11 cellular contexts compared by ENCODE assay signal in the genomic region with DNA sequence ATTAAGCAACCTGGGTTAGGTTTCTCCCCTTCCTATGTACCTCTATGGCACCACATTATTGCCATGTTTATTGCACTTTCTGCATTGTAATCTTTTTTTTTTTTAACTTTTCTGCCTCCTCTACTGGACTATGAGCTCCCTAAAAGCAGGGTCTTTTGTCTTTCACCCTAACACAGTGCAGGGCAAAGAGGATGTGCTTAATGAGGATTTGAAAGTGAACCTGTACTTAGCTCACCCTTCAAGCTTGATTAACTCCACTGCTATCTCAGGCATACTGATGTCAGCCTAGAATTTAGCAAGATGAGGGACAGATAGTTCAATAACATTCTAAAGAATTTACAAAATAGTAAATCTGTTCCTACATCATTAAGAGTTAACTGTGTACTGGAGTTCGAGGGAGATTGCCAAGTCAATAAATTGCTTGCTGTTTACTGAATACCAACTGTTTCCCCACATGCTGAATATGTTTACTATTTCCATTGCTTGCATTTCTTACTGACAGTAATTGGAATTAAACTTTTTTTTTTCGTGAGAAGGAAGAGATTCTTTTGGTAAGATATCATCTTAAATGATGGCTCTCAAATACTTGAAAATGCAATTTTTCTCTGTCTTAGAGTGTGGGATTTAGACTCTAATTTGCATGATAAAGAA. TPM values are rescaled to one million over a fixed set of nuclear protein-coding genes. Genes with fewer than 3 reads are reported as not detected.
DNase-seq lines count a peak whose midpoint lies in the region; ATAC-seq and TF ChIP-seq lines count a peak whose summit lies in the region.
"Had no signal": no experiment of that assay in that cellular context is flagged by ENCODE, and none has a peak within 500 bp of the region (broad histone marks: within the 10 kb centered on the region; RNA-seq: fewer than 3 reads in every experiment).

No MANE protein-coding gene starts in this region.

- no peak overlapping the region for H3K27ac Mint-ChIP-seq in activated CD4-positive, alpha-beta T cell treated with anti-CD3 and anti-CD28 coated beads, Interleukin-2, amount 10 ng/mL, durations not matched to agents 7 days and 5 days

- no peak overlapping the region for H3K4me3 Mint-ChIP-seq in activated CD4-positive, alpha-beta T cell treated with anti-CD3 and anti-CD28 coated beads, Interleukin-2, amount 10 ng/mL, durations not matched to agents 7 days and 5 days

- H3K4me3 ChIP-seq in DOHH2 (ENCODE audit: low read length) (peak overlapping the region; percentile 29; the same call in 1 of the 2 replicates), vagina (no peak overlapping the region)
- H3K4me3 ChIP-seq: esophagus muscularis mucosa had no signal

- H3K9me2 ChIP-seq in DOHH2 (replicated peaks; ENCODE audit: control insufficient read depth, low read length), result no peaks in the 10 kb centered on the region

- H3K27me3 Mint-ChIP-seq in activated CD4-positive, alpha-beta T cell treated with anti-CD3 and anti-CD28 coated beads, Interleukin-2, amount 10 ng/mL, durations not matched to agents 7 days and 5 days, result peaks cover 7% of the 10 kb centered on the region

- H3K9me3 ChIP-seq in DOHH2 (ENCODE audit: control insufficient read depth, insufficient read depth, low read length), result no peaks in the 10 kb centered on the region
- H3K9me3 ChIP-seq in vagina, result no peaks in the 10 kb centered on the region
- H3K9me3 ChIP-seq: esophagus muscularis mucosa had no signal

- ATAC-seq in GM19035 (IDR thresholded peaks at IDR 0.05; ENCODE audit: unreplicated experiment), result peak; percentile 92
- peak; percentile 98 for ATAC-seq in HG02610 (IDR thresholded peaks at IDR 0.05; ENCODE audit: unreplicated experiment)
- ATAC-seq in HG03442 (IDR thresholded peaks at IDR 0.05; ENCODE audit: unreplicated experiment), result peak; percentile 88

- H3K36me3 ChIP-seq in DOHH2 (ENCODE audit: control insufficient read depth, low read length), result no peaks in the 10 kb centered on the region
- H3K36me3 ChIP-seq in vagina, result no peaks in the 10 kb centered on the region
- H3K36me3 ChIP-seq: esophagus muscularis mucosa had no signal

- TF ChIP-seq POLR2A in vagina (IDR thresholded peaks at IDR 0.05), result no peak

- H3K4me1 ChIP-seq in DOHH2 (ENCODE audit: control insufficient read depth, low read length) (peaks cover 15% of the 10 kb centered on the region), vagina (no peaks in the 10 kb centered on the region)
- H3K4me1 ChIP-seq: esophagus muscularis mucosa had no signal

- H3K27me3 ChIP-seq in DOHH2 (ENCODE audit: control insufficient read depth, low read length) (no peaks in the 10 kb centered on the region), vagina (no peaks in the 10 kb centered on the region)
- H3K27me3 ChIP-seq: esophagus muscularis mucosa had no signal

- no peaks in the 10 kb centered on the region for H3K4me1 Mint-ChIP-seq in activated CD4-positive, alpha-beta T cell treated with anti-CD3 and anti-CD28 coated beads, Interleukin-2, amount 10 ng/mL, durations not matched to agents 7 days and 5 days

- H3K27ac ChIP-seq in DOHH2 (ENCODE audit: low read depth, low read length), result peak overlapping the region; percentile 39
- H3K27ac ChIP-seq in vagina, result no peak overlapping the region
- H3K27ac ChIP-seq: esophagus muscularis mucosa had no signal

- peak overlapping the region; percentile 49 for H3K4me2 ChIP-seq in DOHH2 (ENCODE audit: low read length)

- TF ChIP-seq CTCF in DOHH2 (IDR thresholded peaks at IDR 0.05; ENCODE audit: low read depth, low read length, poor library complexity, severe bottlenecking) (no peak), vagina (IDR thresholded peaks at IDR 0.05) (no peak)

- no peaks in the 10 kb centered on the region for H3K36me3 Mint-ChIP-seq in activated CD4-positive, alpha-beta T cell treated with anti-CD3 and anti-CD28 coated beads, Interleukin-2, amount 10 ng/mL, durations not matched to agents 7 days and 5 days (ENCODE audit: low read depth)

- H3F3A ChIP-seq in DOHH2 (ENCODE audit: control insufficient read depth, insufficient read depth), result no peaks in the 10 kb centered on the region

- no peak for DNase-seq in vagina (ENCODE audit: extremely low spot score in 2 of 2)
- no peak for DNase-seq in EL
- no peak for DNase-seq in activated CD4-positive, alpha-beta T cell treated with anti-CD3 and anti-CD28 coated beads, Interleukin-2, amount 10 ng/mL, durations not matched to agents 7 days and 5 days
- no peak for DNase-seq in glomerular visceral epithelial cell (ENCODE audit: extremely low spot score)
- DNase-seq: KBM-7, NCI-H510A treated with DMSO at 0.1 percent for 48 hours had no signal

- CTCF ChIA-PET in activated CD4-positive, alpha-beta T cell treated with anti-CD3 and anti-CD28 coated beads, Interleukin-2, amount 10 ng/mL, durations not matched to agents 7 days and 5 days (lab: Charles Lee), result no interaction called here

- POLR2A ChIA-PET in activated CD4-positive, alpha-beta T cell treated with anti-CD3 and anti-CD28 coated beads, Interleukin-2, amount 10 ng/mL, durations not matched to agents 7 days and 5 days (lab: Charles Lee), result no interaction called here

- intact Hi-C loops in vagina (cut with DNase I), result no loop called here

- H4K20me1 ChIP-seq in DOHH2 (ENCODE audit: control insufficient read depth, insufficient read depth, low read depth, low read length), result no peaks in the 10 kb centered on the region

- no peaks in the 10 kb centered on the region for H3K9me3 Mint-ChIP-seq in activated CD4-positive, alpha-beta T cell treated with anti-CD3 and anti-CD28 coated beads, Interleukin-2, amount 10 ng/mL, durations not matched to agents 7 days and 5 days

- no peaks in the 10 kb centered on the region for H3K79me2 ChIP-seq in DOHH2 (ENCODE audit: control insufficient read depth, low read length)

RNA-seq across cellular contexts. Expression of a gene that starts 15.7 kb away (rescaled TPM):
- total RNA-seq in vagina, result 28.5 TPM
- under 1 TPM; 0.52 to 0.55 TPM for total RNA-seq in activated CD4-positive, alpha-beta T cell treated with anti-CD3 and anti-CD28 coated beads, Interleukin-2, amount 10 ng/mL, durations not matched to agents 7 days and 5 days

Comparison
In these comparisons a context has a peak if more than half of its experiments do, and no peak if none do; other contexts are left out.
1. RNA of a gene that starts 15.7 kb away (total RNA-seq): 28.5 TPM in vagina (single experiment); 0.52 to 0.55 TPM in activated CD4-positive, alpha-beta T cell treated with anti-CD3 and anti-CD28 coated beads, Interleukin-2, amount 10 ng/mL, durations not matched to agents 7 days and 5 days; every median in the first group is over 10 times any median in the second.
2. Peak in every context shown above with its lines, with median percentiles within 50 percentile points of each other: ATAC-seq.